ENCODE assay signal across 22 cellular contexts in the genomic region with DNA sequence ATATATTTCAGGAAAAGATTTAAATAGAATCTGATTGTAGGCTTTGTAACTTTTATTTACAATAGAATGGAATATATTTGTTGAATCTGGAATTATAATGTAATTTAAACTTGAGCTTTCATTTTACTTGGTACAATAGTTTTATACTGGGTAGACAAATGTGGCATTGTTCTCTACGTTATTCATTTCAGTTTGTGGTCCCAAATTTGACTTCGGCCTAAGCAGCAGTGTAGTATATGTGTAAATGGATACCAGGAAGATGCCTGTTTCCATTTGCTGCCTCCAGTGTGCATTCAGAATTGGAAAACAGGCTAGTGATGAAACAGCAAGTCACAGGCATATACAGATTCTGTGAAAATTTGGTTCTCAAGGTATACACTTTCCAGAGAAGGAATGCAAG.
DNase-seq lines count a peak whose midpoint lies in the region; ATAC-seq and TF ChIP-seq lines count a peak whose summit lies in the region.
"Had no signal": no experiment of that assay in that cellular context is flagged by ENCODE, and none has a peak within 500 bp of the region (broad histone marks: within the 10 kb centered on the region; RNA-seq: fewer than 3 reads in every experiment).

No MANE protein-coding gene starts in this region.

- peaks cover 33% of the 10 kb centered on the region for H3K4me1 Mint-ChIP-seq in nephron
- H3K4me1 Mint-ChIP-seq in CD4-positive, alpha-beta memory T cell, result no peaks in the 10 kb centered on the region
- no peaks in the 10 kb centered on the region for H3K4me1 Mint-ChIP-seq in activated CD8-positive, alpha-beta T cell treated with anti-CD3 and anti-CD28 coated beads for 36 hours (ENCODE audit: low read depth)

- no peaks in the 10 kb centered on the region for H3K9me3 ChIP-seq in CD4-positive, alpha-beta memory T cell (ENCODE audit: control insufficient read depth in 1 of 2, low read length in 2 of 2)
- H3K9me3 ChIP-seq: adrenal gland, esophagus muscularis mucosa, gastrocnemius medialis, MG63 had no signal

- H3K27ac ChIP-seq in CD4-positive, alpha-beta memory T cell (ENCODE audit: low read depth, low read length), result no peak overlapping the region
- H3K27ac ChIP-seq: adrenal gland, esophagus muscularis mucosa, gastrocnemius medialis, VCaP had no signal

- H3K4me3 ChIP-seq in CD4-positive, alpha-beta memory T cell (ENCODE audit: low read length in 2 of 2), result no peak overlapping the region
- H3K4me3 ChIP-seq: adrenal gland, esophagus muscularis mucosa, gastrocnemius medialis, MG63 had no signal

- peaks cover 51% of the 10 kb centered on the region for H3K36me3 Mint-ChIP-seq in nephron (ENCODE audit: low read depth)
- H3K36me3 Mint-ChIP-seq in CD4-positive, alpha-beta memory T cell, result peaks cover 3 to 7% of the 10 kb centered on the region in 2 donors
- no peaks in the 10 kb centered on the region for H3K36me3 Mint-ChIP-seq in activated CD8-positive, alpha-beta T cell treated with anti-CD3 and anti-CD28 coated beads for 36 hours (ENCODE audit: low read depth)

- intact Hi-C loops in CD4-positive, alpha-beta memory T cell (cut with micrococcal nuclease), result no loop called here
- intact Hi-C loops in activated CD8-positive, alpha-beta T cell treated with anti-CD3 and anti-CD28 coated beads for 36 hours (cut with micrococcal nuclease), result no loop called here

- H3K4me3 Mint-ChIP-seq in nephron, result no peak overlapping the region
- H3K4me3 Mint-ChIP-seq in CD4-positive, alpha-beta memory T cell, result no peak overlapping the region
- H3K4me3 Mint-ChIP-seq in activated CD8-positive, alpha-beta T cell treated with anti-CD3 and anti-CD28 coated beads for 36 hours, result no peak overlapping the region
- H3K4me3 Mint-ChIP-seq: naive thymus-derived CD4-positive, alpha-beta T cell had no signal

- H3K27ac Mint-ChIP-seq in nephron, result peak overlapping the region in 2 of 3 experiments; percentile 0 to 18
- no peak overlapping the region for H3K27ac Mint-ChIP-seq in CD4-positive, alpha-beta memory T cell
- no peak overlapping the region for H3K27ac Mint-ChIP-seq in activated CD8-positive, alpha-beta T cell treated with anti-CD3 and anti-CD28 coated beads for 36 hours
- H3K27ac Mint-ChIP-seq: naive thymus-derived CD4-positive, alpha-beta T cell had no signal

- H3K36me3 ChIP-seq in CD4-positive, alpha-beta memory T cell (ENCODE audit: insufficient read depth, low read length), result no peaks in the 10 kb centered on the region
- H3K36me3 ChIP-seq: adrenal gland, gastrocnemius medialis had no signal

- no peaks in the 10 kb centered on the region for H3K27me3 Mint-ChIP-seq in nephron (ENCODE audit: low read depth)
- peaks cover 0 to 5% of the 10 kb centered on the region in 2 donors for H3K27me3 Mint-ChIP-seq in CD4-positive, alpha-beta memory T cell
- peaks cover 10% of the 10 kb centered on the region for H3K27me3 Mint-ChIP-seq in activated CD8-positive, alpha-beta T cell treated with anti-CD3 and anti-CD28 coated beads for 36 hours

- no peak for TF ChIP-seq CTCF in nephron (IDR thresholded peaks at IDR 0.05; ENCODE audit: unreplicated experiment in 3 of 3)
- no peak for TF ChIP-seq CTCF in activated CD8-positive, alpha-beta T cell treated with anti-CD3 and anti-CD28 coated beads for 36 hours (IDR thresholded peaks at IDR 0.05)

- no peak for ATAC-seq in HG03457 (IDR thresholded peaks at IDR 0.05; ENCODE audit: unreplicated experiment)
- ATAC-seq in activated CD8-positive, alpha-beta T cell treated with anti-CD3 and anti-CD28 coated beads for 36 hours, result no peak
- ATAC-seq: gastrocnemius medialis; naive thymus-derived CD4-positive, alpha-beta T cell had no signal

- POLR2A ChIA-PET in CD4-positive, alpha-beta memory T cell (lab: Charles Lee; ENCODE audit: partially characterized antibody), result no interaction called here
- POLR2A ChIA-PET in activated CD8-positive, alpha-beta T cell treated with anti-CD3 and anti-CD28 coated beads for 36 hours (lab: Charles Lee), result no interaction called here

- CTCF ChIA-PET in CD4-positive, alpha-beta memory T cell (lab: Charles Lee; ENCODE audit: partially characterized antibody), result interaction anchor here (0.7 kb wide), 1 partner anchor 168 kb away, joined by 3 read pairs; no protein-coding TSS in a partner anchor
- CTCF ChIA-PET in activated CD8-positive, alpha-beta T cell treated with anti-CD3 and anti-CD28 coated beads for 36 hours (lab: Charles Lee), result interaction anchor here (1.6 to 3.3 kb wide), 4 partner anchors 14 to 169 kb away, joined by 3 to 12 read pairs (median 9); no protein-coding TSS in a partner anchor

- no peaks in the 10 kb centered on the region for H3K27me3 ChIP-seq in CD4-positive, alpha-beta memory T cell (ENCODE audit: insufficient read depth, low read length)
- H3K27me3 ChIP-seq: adrenal gland, esophagus muscularis mucosa, gastrocnemius medialis, MG63 had no signal

- peaks cover 11% of the 10 kb centered on the region for H3K9me3 Mint-ChIP-seq in nephron
- H3K9me3 Mint-ChIP-seq in CD4-positive, alpha-beta memory T cell, result no peaks in the 10 kb centered on the region
- H3K9me3 Mint-ChIP-seq in activated CD8-positive, alpha-beta T cell treated with anti-CD3 and anti-CD28 coated beads for 36 hours, result no peaks in the 10 kb centered on the region
- H3K9me3 Mint-ChIP-seq: naive thymus-derived CD4-positive, alpha-beta T cell had no signal

- in situ Hi-C loops in SK-MEL-5 (cut with HindIII; ENCODE audit: low pct_unique_long_range_greater_than_20kb, low sequenced_read_pairs), result no loop called here

- H3K4me1 ChIP-seq in CD4-positive, alpha-beta memory T cell (ENCODE audit: insufficient read depth, low read length), result no peaks in the 10 kb centered on the region
- H3K4me1 ChIP-seq: adrenal gland, gastrocnemius medialis had no signal

- peak; percentile 19 for DNase-seq in H4 (ENCODE audit: low spot score)
- peak; percentile 40 for DNase-seq in SK-MEL-5 (ENCODE audit: low read depth, low spot score)
- DNase-seq in fibroblast of peridontal ligament (ENCODE audit: extremely low read depth), result peak; percentile 19
- DNase-seq in amygdala (lab: John Stamatoyannopoulos, UW), result no peak
- no peak for DNase-seq in CD4-positive, alpha-beta memory T cell
- DNase-seq in activated CD8-positive, alpha-beta T cell treated with anti-CD3 and anti-CD28 coated beads for 36 hours, result no peak
- DNase-seq: ACHN; activated CD4-positive, alpha-beta T cell treated with anti-CD3 and anti-CD28 coated beads for 48 hours; activated T-cell treated with anti-CD3 and anti-CD28 coated beads, Interleukin-2, amount 50 U/mL, for 48 hours; adrenal gland; cortex of kidney; gastrocnemius medialis; KBM-7; mesenchymal stem cell; MG63; naive thymus-derived CD4-positive, alpha-beta T cell; NCI-H2081 treated with DMSO at 0.1 percent for 48 hours; occipital lobe had no signal

Comparison
In these comparisons a context has a peak if more than half of its experiments do, and no peak if none do; other contexts are left out.
1. DNase-seq: peak in H4 (single experiment), SK-MEL-5 (single experiment) and fibroblast of peridontal ligament (single experiment); none in amygdala (0 of 56), CD4-positive, alpha-beta memory T cell (0 of 5) and activated CD8-positive, alpha-beta T cell treated with anti-CD3 and anti-CD28 coated beads for 36 hours (single experiment).
2. H3K27ac Mint-ChIP-seq: peak in nephron (2 of 3); none in CD4-positive, alpha-beta memory T cell (0 of 7) and activated CD8-positive, alpha-beta T cell treated with anti-CD3 and anti-CD28 coated beads for 36 hours (single experiment).